7 cellular contexts compared by ENCODE assay signal in genomic region chrX:115330498-115331138, GRCh38. TPM values are rescaled to one million over a fixed set of nuclear protein-coding genes. Genes with fewer than 3 reads are reported as not detected.
DNase-seq lines count a peak whose midpoint lies in the region; ATAC-seq and TF ChIP-seq lines count a peak whose summit lies in the region.

No MANE protein-coding gene starts in this region.

- no peak overlapping the region for H2AFZ ChIP-seq in hepatocyte

- peak overlapping the region; percentile 66 for H3K4me2 ChIP-seq in hepatocyte

- H3K9me2 ChIP-seq in hepatocyte (replicated peaks; ENCODE audit: insufficient read depth): no peaks in the 10 kb centered on the region

- in situ Hi-C loops in gastrocnemius medialis (cut with MboI; ENCODE audit: low sequenced_read_pairs in 4 of 4): loop anchor here (5.0 to 25.0 kb wide), 2 partner anchors 93 to 312 kb away; partner anchors contain the start of gene LRCH2 (in 1 of the 4)

- TF ChIP-seq CTCF in hepatocyte (IDR thresholded peaks at IDR 0.05; ENCODE audit: poor library complexity) (peak; percentile 97), gastrocnemius medialis (IDR thresholded peaks at IDR 0.05 in 4 of 5, conservative IDR thresholded peaks at IDR 0.05 in 1 of 5) (peak; percentile 69 to 87 (median 74))

- peak; percentile 9 for DNase-seq in DMS153 (lab: John Stamatoyannopoulos, UW)
- peak; percentile 6 for DNase-seq in NCI-H2029 (lab: John Stamatoyannopoulos, UW)
- peak; percentile 63 for DNase-seq in amniotic epithelial cell (ENCODE audit: low read depth)
- peak; percentile 83 for DNase-seq in hepatocyte (ENCODE audit: low spot score)
- peak; percentile 3 to 10 for DNase-seq in gastrocnemius medialis

- H3K36me3 ChIP-seq in hepatocyte (replicated peaks; ENCODE audit: insufficient read depth, low read depth) (no peaks in the 10 kb centered on the region), gastrocnemius medialis (no peaks in the 10 kb centered on the region)

- H3K9me3 ChIP-seq in hepatocyte (ENCODE audit: low read depth) (no peaks in the 10 kb centered on the region), gastrocnemius medialis (no peaks in the 10 kb centered on the region)

- no peaks in the 10 kb centered on the region for H4K20me1 ChIP-seq in hepatocyte (ENCODE audit: insufficient read depth, poor library complexity, severe bottlenecking)

- WGBS in hepatocyte (ENCODE audit: low lambda C conversion rate, missing lambda C conversion rate): 18% methylated on average over 17 of the region's 18 CpGs

- TF ChIP-seq POLR2A in gastrocnemius medialis (IDR thresholded peaks at IDR 0.05): no peak

- H3K4me1 ChIP-seq in hepatocyte (ENCODE audit: insufficient read depth) (peaks cover 3% of the 10 kb centered on the region), gastrocnemius medialis (no peaks in the 10 kb centered on the region)

- no peaks in the 10 kb centered on the region for H3K79me2 ChIP-seq in hepatocyte

- no peaks in the 10 kb centered on the region for H3K27me3 ChIP-seq in hepatocyte
- peaks cover 0 to 7% (median 0%) of the 10 kb centered on the region in 3 donors for H3K27me3 ChIP-seq in gastrocnemius medialis

- H3K4me3 ChIP-seq in hepatocyte: no peak overlapping the region
- peak overlapping the region in 2 of 4 donors; percentile 5 to 25 for H3K4me3 ChIP-seq in gastrocnemius medialis

- H3K27ac ChIP-seq in hepatocyte (no peak overlapping the region), gastrocnemius medialis (no peak overlapping the region)

- intact Hi-C loops in gastrocnemius medialis (cut with DNase I; ENCODE audit: low total_unique reads): loop anchor here (1.0 to 10.0 kb wide), 4 partner anchors 114 to 360 kb away; partner anchors contain the start of gene PLS3

- peak; percentile 82 for ATAC-seq in GM19351 (IDR thresholded peaks at IDR 0.05; ENCODE audit: unreplicated experiment)
- no peak for ATAC-seq in gastrocnemius medialis
- no peak for ATAC-seq in GM19397 (IDR thresholded peaks at IDR 0.05; ENCODE audit: unreplicated experiment)

RNA-seq across cellular contexts. Expression of gene LUZP4, which starts 41.1 kb away (rescaled TPM):
- not detected in 2 replicates for total RNA-seq in hepatocyte
- not detected in 2 replicates for polyA plus RNA-seq in hepatocyte
- total RNA-seq in gastrocnemius medialis: not detected

Comparison
In these comparisons a context has a peak if more than half of its experiments do, and no peak if none do; other contexts are left out.
1. DNase-seq: peak in every context shown above with its lines; median percentile 83 in hepatocyte; 63 in amniotic epithelial cell; 9 in DMS153; 6 in gastrocnemius medialis; 6 in NCI-H2029.